14 cellular contexts compared by ENCODE assay signal in the genomic region with DNA sequence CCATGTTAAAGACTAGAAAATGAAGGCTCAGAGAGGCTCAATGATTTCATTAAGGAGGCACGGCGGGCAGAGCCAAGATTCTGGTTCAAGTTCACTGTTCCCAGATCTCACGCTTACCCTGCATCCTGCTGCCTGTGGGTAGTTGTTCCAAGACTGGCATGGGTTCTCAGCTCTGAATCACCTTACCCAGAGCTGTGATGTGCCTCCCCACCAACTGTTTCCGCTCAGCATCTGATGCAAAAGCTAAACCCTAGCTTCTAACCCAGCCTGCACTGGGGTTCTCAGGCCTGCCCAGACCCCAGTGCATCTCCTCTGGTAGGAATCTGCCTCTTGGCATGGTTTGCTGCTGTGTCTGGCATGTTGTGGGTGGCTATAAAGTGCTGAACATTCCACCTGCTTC. TPM values are rescaled to one million over a fixed set of nuclear protein-coding genes. Genes with fewer than 3 reads are reported as not detected.
DNase-seq lines count a peak whose midpoint lies in the region.
"Had no signal": no experiment of that assay in that cellular context is flagged by ENCODE, and none has a peak within 500 bp of the region (broad histone marks: within the 10 kb centered on the region; RNA-seq: fewer than 3 reads in every experiment).

No MANE protein-coding gene starts in this region.

- in situ Hi-C loops in G401 (cut with HindIII; ENCODE audit: low sequenced_read_pairs) = no loop called here

- peak; percentile 58 for DNase-seq in Ammon's horn (ENCODE audit: low spot score)
- peak; percentile 28 for DNase-seq in G401 (ENCODE audit: low spot score)
- peak; percentile 47 for DNase-seq in cerebellum (ENCODE audit: low spot score)
- DNase-seq in NCI-H1694 (lab: John Stamatoyannopoulos, UW) = no peak
- DNase-seq in NCI-H2029 (lab: John Stamatoyannopoulos, UW) = no peak
- DNase-seq: 8988T; ACHN; Caco-2; Calu3; CD4-positive, alpha-beta T cell; CD8-positive, alpha-beta T cell; DMS79 treated with DMSO at 0.1 percent for 48 hours; GDM1 had no signal

RNA-seq across cellular contexts. Expression of gene TNR, which starts 11.8 kb away (rescaled TPM):
- not detected in 2 replicates for total RNA-seq in G401 (2014; rRNA removed; shearing (Covaris generic))
- 11.6 TPM for total RNA-seq in cerebellum
- total RNA-seq: A673; Caco-2; Calu3; CD4-positive, alpha-beta T cell; CD8-positive, alpha-beta T cell had no signal

Comparison
In these comparisons a context has a peak if more than half of its experiments do, and no peak if none do; other contexts are left out.
1. DNase-seq: peak in Ammon's horn (single experiment), G401 (single experiment) and cerebellum (single experiment); none in NCI-H1694 (single experiment) and NCI-H2029 (single experiment).
2. RNA of gene TNR, which starts 11.8 kb away (total RNA-seq): 11.6 TPM in cerebellum (single experiment); not detected in G401; every median in the first group is over 10 times any median in the second.